1 cellular context compared by ENCODE assay signal in the genomic region with DNA sequence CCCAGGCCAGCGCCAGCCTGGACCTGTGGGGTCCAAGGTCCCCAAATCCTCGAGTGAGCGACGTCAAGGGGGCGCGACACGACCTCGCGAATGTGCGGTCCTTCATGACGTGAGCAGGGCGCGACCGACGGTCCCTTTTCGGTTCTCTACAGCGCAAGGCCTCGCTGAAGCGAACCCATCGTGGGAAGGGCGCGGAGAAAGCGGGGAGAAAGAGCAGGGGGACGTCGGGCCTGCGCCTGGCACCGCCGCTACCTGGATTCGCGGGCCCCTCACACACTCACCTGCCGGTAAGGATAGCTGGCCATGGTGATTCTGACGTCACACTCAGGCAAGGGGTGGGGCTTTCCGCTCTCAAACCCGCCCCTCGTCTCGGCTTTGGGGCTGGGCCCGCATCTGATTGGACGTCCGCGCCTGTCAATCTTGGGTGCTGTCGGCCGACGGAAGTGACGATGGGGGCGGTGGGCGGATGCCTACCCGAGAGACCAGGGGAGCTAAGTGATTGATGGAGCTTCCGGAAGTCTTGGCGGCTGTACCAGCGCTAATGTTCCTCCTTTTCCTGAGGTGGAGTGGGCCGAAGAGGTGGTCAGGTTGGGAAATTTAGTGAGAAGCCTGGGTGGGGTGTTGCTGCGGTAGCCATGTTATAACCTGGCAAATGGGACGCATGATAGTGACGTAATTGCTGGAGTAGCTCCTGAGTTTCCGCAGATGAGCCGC.
TF ChIP-seq lines count a peak whose summit lies in the region.

A gene with protein sequence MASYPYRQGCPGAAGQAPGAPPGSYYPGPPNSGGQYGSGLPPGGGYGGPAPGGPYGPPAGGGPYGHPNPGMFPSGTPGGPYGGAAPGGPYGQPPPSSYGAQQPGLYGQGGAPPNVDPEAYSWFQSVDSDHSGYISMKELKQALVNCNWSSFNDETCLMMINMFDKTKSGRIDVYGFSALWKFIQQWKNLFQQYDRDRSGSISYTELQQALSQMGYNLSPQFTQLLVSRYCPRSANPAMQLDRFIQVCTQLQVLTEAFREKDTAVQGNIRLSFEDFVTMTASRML (minus strand): TSS at position 317 of the 714 bp plus-strand sequence. CDS start 12 bp downstream, at position 305.

TF ChIP-seq in GM12878, 131 proteins besides CTCF, POLR2A, EP300 and RAD21 (continued from another document and continues in another):
- TF ChIP-seq PKNOX1 (IDR thresholded peaks at IDR 0.05), result peak; percentile 100
- peak in 1 of 2 experiments; percentile 80; a peak in 2 of 3 replicates for TF ChIP-seq EGR1 (IDR thresholded peaks at IDR 0.05; ENCODE audit: borderline replicate concordance in 1 of 2, low read depth in 2 of 2, low read length in 2 of 2)
- TF ChIP-seq, protein P1, sequence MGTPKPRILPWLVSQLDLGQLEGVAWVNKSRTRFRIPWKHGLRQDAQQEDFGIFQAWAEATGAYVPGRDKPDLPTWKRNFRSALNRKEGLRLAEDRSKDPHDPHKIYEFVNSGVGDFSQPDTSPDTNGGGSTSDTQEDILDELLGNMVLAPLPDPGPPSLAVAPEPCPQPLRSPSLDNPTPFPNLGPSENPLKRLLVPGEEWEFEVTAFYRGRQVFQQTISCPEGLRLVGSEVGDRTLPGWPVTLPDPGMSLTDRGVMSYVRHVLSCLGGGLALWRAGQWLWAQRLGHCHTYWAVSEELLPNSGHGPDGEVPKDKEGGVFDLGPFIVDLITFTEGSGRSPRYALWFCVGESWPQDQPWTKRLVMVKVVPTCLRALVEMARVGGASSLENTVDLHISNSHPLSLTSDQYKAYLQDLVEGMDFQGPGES (IDR thresholded peaks at IDR 0.05), result peak; percentile 60; the same call in 1 of the 2 replicates
- no peak for TF ChIP-seq SUPT20H (IDR thresholded peaks at IDR 0.05; ENCODE audit: borderline replicate concordance, control insufficient read depth, low read depth, low read length)
- peak; percentile 62 for TF ChIP-seq CBFB (IDR thresholded peaks at IDR 0.05; ENCODE audit: low read depth)
- TF ChIP-seq KLF5 (IDR thresholded peaks at IDR 0.05; ENCODE audit: partially characterized antibody), result peak; percentile 55
- TF ChIP-seq RELA (IDR thresholded peaks at IDR 0.05; ENCODE audit: borderline replicate concordance, partially characterized antibody), result peak; percentile 85
- no peak for TF ChIP-seq USF2 (IDR thresholded peaks at IDR 0.05; ENCODE audit: borderline replicate concordance, low read depth, low read length)
- TF ChIP-seq RB1 (IDR thresholded peaks at IDR 0.05; ENCODE audit: borderline replicate concordance), result peak; percentile 59; the same call in 1 of the 2 replicates
- peak; percentile 67 to 75 for TF ChIP-seq IKZF2 (IDR thresholded peaks at IDR 0.05)
- peak; percentile 74 for TF ChIP-seq MXI1 (IDR thresholded peaks at IDR 0.05; ENCODE audit: low read depth, low read length)
- TF ChIP-seq, protein P2, sequence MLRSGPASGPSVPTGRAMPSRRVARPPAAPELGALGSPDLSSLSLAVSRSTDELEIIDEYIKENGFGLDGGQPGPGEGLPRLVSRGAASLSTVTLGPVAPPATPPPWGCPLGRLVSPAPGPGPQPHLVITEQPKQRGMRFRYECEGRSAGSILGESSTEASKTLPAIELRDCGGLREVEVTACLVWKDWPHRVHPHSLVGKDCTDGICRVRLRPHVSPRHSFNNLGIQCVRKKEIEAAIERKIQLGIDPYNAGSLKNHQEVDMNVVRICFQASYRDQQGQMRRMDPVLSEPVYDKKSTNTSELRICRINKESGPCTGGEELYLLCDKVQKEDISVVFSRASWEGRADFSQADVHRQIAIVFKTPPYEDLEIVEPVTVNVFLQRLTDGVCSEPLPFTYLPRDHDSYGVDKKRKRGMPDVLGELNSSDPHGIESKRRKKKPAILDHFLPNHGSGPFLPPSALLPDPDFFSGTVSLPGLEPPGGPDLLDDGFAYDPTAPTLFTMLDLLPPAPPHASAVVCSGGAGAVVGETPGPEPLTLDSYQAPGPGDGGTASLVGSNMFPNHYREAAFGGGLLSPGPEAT (IDR thresholded peaks at IDR 0.05; ENCODE audit: low read depth), result peak; percentile 89
- TF ChIP-seq, protein P3, sequence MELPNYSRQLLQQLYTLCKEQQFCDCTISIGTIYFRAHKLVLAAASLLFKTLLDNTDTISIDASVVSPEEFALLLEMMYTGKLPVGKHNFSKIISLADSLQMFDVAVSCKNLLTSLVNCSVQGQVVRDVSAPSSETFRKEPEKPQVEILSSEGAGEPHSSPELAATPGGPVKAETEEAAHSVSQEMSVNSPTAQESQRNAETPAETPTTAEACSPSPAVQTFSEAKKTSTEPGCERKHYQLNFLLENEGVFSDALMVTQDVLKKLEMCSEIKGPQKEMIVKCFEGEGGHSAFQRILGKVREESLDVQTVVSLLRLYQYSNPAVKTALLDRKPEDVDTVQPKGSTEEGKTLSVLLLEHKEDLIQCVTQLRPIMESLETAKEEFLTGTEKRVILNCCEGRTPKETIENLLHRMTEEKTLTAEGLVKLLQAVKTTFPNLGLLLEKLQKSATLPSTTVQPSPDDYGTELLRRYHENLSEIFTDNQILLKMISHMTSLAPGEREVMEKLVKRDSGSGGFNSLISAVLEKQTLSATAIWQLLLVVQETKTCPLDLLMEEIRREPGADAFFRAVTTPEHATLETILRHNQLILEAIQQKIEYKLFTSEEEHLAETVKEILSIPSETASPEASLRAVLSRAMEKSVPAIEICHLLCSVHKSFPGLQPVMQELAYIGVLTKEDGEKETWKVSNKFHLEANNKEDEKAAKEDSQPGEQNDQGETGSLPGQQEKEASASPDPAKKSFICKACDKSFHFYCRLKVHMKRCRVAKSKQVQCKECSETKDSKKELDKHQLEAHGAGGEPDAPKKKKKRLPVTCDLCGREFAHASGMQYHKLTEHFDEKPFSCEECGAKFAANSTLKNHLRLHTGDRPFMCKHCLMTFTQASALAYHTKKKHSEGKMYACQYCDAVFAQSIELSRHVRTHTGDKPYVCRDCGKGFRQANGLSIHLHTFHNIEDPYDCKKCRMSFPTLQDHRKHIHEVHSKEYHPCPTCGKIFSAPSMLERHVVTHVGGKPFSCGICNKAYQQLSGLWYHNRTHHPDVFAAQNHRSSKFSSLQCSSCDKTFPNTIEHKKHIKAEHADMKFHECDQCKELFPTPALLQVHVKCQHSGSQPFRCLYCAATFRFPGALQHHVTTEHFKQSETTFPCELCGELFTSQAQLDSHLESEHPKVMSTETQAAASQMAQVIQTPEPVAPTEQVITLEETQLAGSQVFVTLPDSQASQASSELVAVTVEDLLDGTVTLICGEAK (IDR thresholded peaks at IDR 0.05; ENCODE audit: borderline replicate concordance), result peak; percentile 97
- TF ChIP-seq, protein P4, sequence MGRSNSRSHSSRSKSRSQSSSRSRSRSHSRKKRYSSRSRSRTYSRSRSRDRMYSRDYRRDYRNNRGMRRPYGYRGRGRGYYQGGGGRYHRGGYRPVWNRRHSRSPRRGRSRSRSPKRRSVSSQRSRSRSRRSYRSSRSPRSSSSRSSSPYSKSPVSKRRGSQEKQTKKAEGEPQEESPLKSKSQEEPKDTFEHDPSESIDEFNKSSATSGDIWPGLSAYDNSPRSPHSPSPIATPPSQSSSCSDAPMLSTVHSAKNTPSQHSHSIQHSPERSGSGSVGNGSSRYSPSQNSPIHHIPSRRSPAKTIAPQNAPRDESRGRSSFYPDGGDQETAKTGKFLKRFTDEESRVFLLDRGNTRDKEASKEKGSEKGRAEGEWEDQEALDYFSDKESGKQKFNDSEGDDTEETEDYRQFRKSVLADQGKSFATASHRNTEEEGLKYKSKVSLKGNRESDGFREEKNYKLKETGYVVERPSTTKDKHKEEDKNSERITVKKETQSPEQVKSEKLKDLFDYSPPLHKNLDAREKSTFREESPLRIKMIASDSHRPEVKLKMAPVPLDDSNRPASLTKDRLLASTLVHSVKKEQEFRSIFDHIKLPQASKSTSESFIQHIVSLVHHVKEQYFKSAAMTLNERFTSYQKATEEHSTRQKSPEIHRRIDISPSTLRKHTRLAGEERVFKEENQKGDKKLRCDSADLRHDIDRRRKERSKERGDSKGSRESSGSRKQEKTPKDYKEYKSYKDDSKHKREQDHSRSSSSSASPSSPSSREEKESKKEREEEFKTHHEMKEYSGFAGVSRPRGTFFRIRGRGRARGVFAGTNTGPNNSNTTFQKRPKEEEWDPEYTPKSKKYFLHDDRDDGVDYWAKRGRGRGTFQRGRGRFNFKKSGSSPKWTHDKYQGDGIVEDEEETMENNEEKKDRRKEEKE (IDR thresholded peaks at IDR 0.05), result no peak
- TF ChIP-seq TAF1 (IDR thresholded peaks at IDR 0.05; ENCODE audit: borderline replicate concordance, low read depth, low read length), result peak; percentile 41; the same call in 1 of the 2 replicates
- TF ChIP-seq GABPA (IDR thresholded peaks at IDR 0.05; ENCODE audit: low read depth), result peak; percentile 96
- TF ChIP-seq SMC3 (IDR thresholded peaks at IDR 0.05; ENCODE audit: borderline replicate concordance, low read length), result no peak
- TF ChIP-seq RAD51 (IDR thresholded peaks at IDR 0.05), result 0 out of 2 replicates have a peak, but pooled peaks have one; percentile 15
- TF ChIP-seq SMARCA5 (IDR thresholded peaks at IDR 0.05), result peak; percentile 23
- peak; percentile 99 for TF ChIP-seq DPF2 (IDR thresholded peaks at IDR 0.05)
- peak; percentile 61; the same call in 1 of the 2 replicates for TF ChIP-seq SIN3A (IDR thresholded peaks at IDR 0.05; ENCODE audit: low read depth, low read length)
- peak; percentile 99 for TF ChIP-seq ATF7 (IDR thresholded peaks at IDR 0.05; ENCODE audit: low read depth)
- peak; percentile 86 for TF ChIP-seq LARP7 (IDR thresholded peaks at IDR 0.05)
- TF ChIP-seq POLR2AphosphoS5 (IDR thresholded peaks at IDR 0.05; ENCODE audit: low read length), result peak; percentile 86; the same call in 1 of the 2 replicates
- peak; percentile 40 for TF ChIP-seq SKIL (IDR thresholded peaks at IDR 0.05; ENCODE audit: low read depth, poor library complexity, severe bottlenecking)
- no peak for TF ChIP-seq CUX1 (IDR thresholded peaks at IDR 0.05; ENCODE audit: insufficient replicate concordance, low read depth, low read length)
- TF ChIP-seq NR2C1 (IDR thresholded peaks at IDR 0.05), result peak; percentile 90
- TF ChIP-seq NR2F1 (conservative IDR thresholded peaks at IDR 0.05), result peak; percentile 80
